1 cellular context compared by ENCODE assay signal in genomic region chr10:49609283-49610014, GRCh38.
A peak's percentile ranks its signal among the peaks of the same experiment; 100 is the strongest.
TF ChIP-seq lines count a peak whose summit lies in the region.

No MANE protein-coding gene starts in this region.

TF ChIP-seq in H1, 55 proteins besides CTCF, POLR2A, EP300 and RAD21 (continued from another document):
- TF ChIP-seq NRF1 (IDR thresholded peaks at IDR 0.05; ENCODE audit: low read depth, low read length) = no peak
- TF ChIP-seq KDM5A (IDR thresholded peaks at IDR 0.05; ENCODE audit: low read length) = no peak
- peak; percentile 33; the same call in 1 of the 2 replicates for TF ChIP-seq SUZ12 (IDR thresholded peaks at IDR 0.05; ENCODE audit: low read length)
- TF ChIP-seq KDM1A (IDR thresholded peaks at IDR 0.05; ENCODE audit: borderline replicate concordance, low read length) = no peak
- TF ChIP-seq CBX5 (IDR thresholded peaks at IDR 0.05; ENCODE audit: low read depth, low read length) = no peak
- TF ChIP-seq KDM4A (IDR thresholded peaks at IDR 0.05; ENCODE audit: low read depth, low read length, severe bottlenecking) = peak; percentile 82
- TF ChIP-seq ATF2 (IDR thresholded peaks at IDR 0.05; ENCODE audit: low read length) = no peak
- peak; percentile 62 for TF ChIP-seq RNF2 (IDR thresholded peaks at IDR 0.05; ENCODE audit: borderline replicate concordance, low read depth, low read length, missing control alignments, poor library complexity, severe bottlenecking)
- TF ChIP-seq HDAC6 (IDR thresholded peaks at IDR 0.05; ENCODE audit: low read depth, low read length) = no peak
- TF ChIP-seq RXRA (IDR thresholded peaks at IDR 0.05; ENCODE audit: insufficient read depth, low read depth, low read length) = no peak
- no peak for TF ChIP-seq CBX8 (IDR thresholded peaks at IDR 0.05; ENCODE audit: borderline replicate concordance, low read depth, low read length)
- TF ChIP-seq HDAC2 (IDR thresholded peaks at IDR 0.05; ENCODE audit: borderline replicate concordance in 1 of 2, low read depth in 2 of 2, low read length in 2 of 2) = peak in 1 of 2 experiments; percentile 34; a peak in 1 of 4 replicates
- no peak for TF ChIP-seq JUN (IDR thresholded peaks at IDR 0.05; ENCODE audit: low read depth, low read length)
- TF ChIP-seq BRCA1 (IDR thresholded peaks at IDR 0.05; ENCODE audit: low read depth, low read length) = no peak
- TF ChIP-seq ATF3 (IDR thresholded peaks at IDR 0.05; ENCODE audit: insufficient read depth, low read depth, low read length) = no peak
- TF ChIP-seq BCL11A (IDR thresholded peaks at IDR 0.05; ENCODE audit: low read depth in 2 of 2, low read length in 2 of 2) = no peak
- no peak; the same call in 1 of the 2 replicates for TF ChIP-seq E2F6 (IDR thresholded peaks at IDR 0.05)
- peak; percentile 33; the same call in 1 of the 2 replicates for TF ChIP-seq TEAD4 (IDR thresholded peaks at IDR 0.05; ENCODE audit: low read depth, low read length)
- TF ChIP-seq ASH2L (IDR thresholded peaks at IDR 0.05; ENCODE audit: low read length) = no peak
- TF ChIP-seq SP2 (IDR thresholded peaks at IDR 0.05; ENCODE audit: low read length) = no peak
